Comparison of ENCODE assay signal across 8 cellular contexts in genomic region chr22:43142881-43143562, GRCh38. TPM values are rescaled to one million over a fixed set of nuclear protein-coding genes. Genes with fewer than 3 reads are reported as not detected.
DNase-seq lines count a peak whose midpoint lies in the region; ATAC-seq and TF ChIP-seq lines count a peak whose summit lies in the region.

TSS of gene MCAT (minus strand) at chr22:43143398. CDS start at chr22:43143348, 50 bp downstream.

- H3K9me3 ChIP-seq in neuron (ENCODE audit: low read length) (no peaks in the 10 kb centered on the region), stomach smooth muscle (ENCODE audit: control insufficient read depth in 2 of 2, low read length in 2 of 2) (no peaks in the 10 kb centered on the region)

- peak within 1 kb of the TSS; percentile 90 for H3K4me3 ChIP-seq in LNCaP clone FGC (ENCODE audit: low read depth, low read length)
- H3K4me3 ChIP-seq in neuron (ENCODE audit: low read length) = peak within 1 kb of the TSS; percentile 74
- peak within 1 kb of the TSS; percentile 90 to 95 for H3K4me3 ChIP-seq in stomach smooth muscle (ENCODE audit: low read length in 2 of 2)

- peak within 1 kb of the TSS; percentile 75 to 78 for H3K9ac ChIP-seq in stomach smooth muscle (ENCODE audit: low read length in 2 of 2)

- TF ChIP-seq CTCF in LNCaP clone FGC (IDR thresholded peaks at IDR 0.05; ENCODE audit: control insufficient read depth, extremely low read depth, insufficient read depth) = no peak

- H3K36me3 ChIP-seq in neuron (ENCODE audit: insufficient read depth, low read length) (peaks cover 30% of the 10 kb centered on the region), stomach smooth muscle (ENCODE audit: control insufficient read depth in 2 of 2, insufficient read depth in 2 of 2, low read length in 2 of 2) (peaks cover 17 to 21% of the 10 kb centered on the region in 2 donors)

- peak; percentile 69 for ATAC-seq in GM21717 (IDR thresholded peaks at IDR 0.05; ENCODE audit: unreplicated experiment)

- peak; percentile 69 for DNase-seq in DMS53 treated with DMSO at 0.1 percent for 48 hours (lab: John Stamatoyannopoulos, UW; ENCODE audit: unreplicated experiment)
- DNase-seq in LNCaP clone FGC (ENCODE audit: low read depth) = no peak
- peak; percentile 85 for DNase-seq in SK-MEL-5 (ENCODE audit: low read depth, low spot score)
- peak; percentile 55 to 72 (median 70) for DNase-seq in activated naive CD4-positive, alpha-beta T cell (lab: John Stamatoyannopoulos, UW)
- DNase-seq in foreskin melanocyte = peak; percentile 67

- in situ Hi-C loops in SK-MEL-5 (cut with HindIII; ENCODE audit: low pct_unique_long_range_greater_than_20kb, low sequenced_read_pairs) = no loop called here

- H2AFZ ChIP-seq in neuron (ENCODE audit: low read depth, low read length) = peak within 1 kb of the TSS; percentile 89

- H3K27me3 ChIP-seq in neuron (ENCODE audit: insufficient read depth, low read length) = no peaks in the 10 kb centered on the region
- H3K27me3 ChIP-seq in stomach smooth muscle (ENCODE audit: control insufficient read depth in 1 of 2, insufficient read depth in 2 of 2, low read length in 2 of 2) = no peaks in the 10 kb centered on the region

- peaks cover 9% of the 10 kb centered on the region for H3K4me1 ChIP-seq in neuron (ENCODE audit: insufficient read depth, low read length)
- H3K4me1 ChIP-seq in stomach smooth muscle (ENCODE audit: control insufficient read depth, insufficient read depth, low read length) = peaks cover 20% of the 10 kb centered on the region

- H3K27ac ChIP-seq in stomach smooth muscle (ENCODE audit: low read length) = peak within 1 kb of the TSS; percentile 49

RNA-seq across cellular contexts. Expression of gene MCAT, which starts in this region (rescaled TPM):
- 14.7 and 17.3 TPM in 2 replicates for total RNA-seq in SK-MEL-5 (2014; rRNA removed; shearing (Covaris generic))
- polyA plus RNA-seq in SK-MEL-5 (2015; cell fraction: cytosol; rRNA removed) = 28.7 and 32.4 TPM in 2 replicates
- 15.7 and 19.5 TPM in 2 replicates for polyA plus RNA-seq in SK-MEL-5 (2015; cell fraction: nucleus; rRNA removed)
